In the genomic region with DNA sequence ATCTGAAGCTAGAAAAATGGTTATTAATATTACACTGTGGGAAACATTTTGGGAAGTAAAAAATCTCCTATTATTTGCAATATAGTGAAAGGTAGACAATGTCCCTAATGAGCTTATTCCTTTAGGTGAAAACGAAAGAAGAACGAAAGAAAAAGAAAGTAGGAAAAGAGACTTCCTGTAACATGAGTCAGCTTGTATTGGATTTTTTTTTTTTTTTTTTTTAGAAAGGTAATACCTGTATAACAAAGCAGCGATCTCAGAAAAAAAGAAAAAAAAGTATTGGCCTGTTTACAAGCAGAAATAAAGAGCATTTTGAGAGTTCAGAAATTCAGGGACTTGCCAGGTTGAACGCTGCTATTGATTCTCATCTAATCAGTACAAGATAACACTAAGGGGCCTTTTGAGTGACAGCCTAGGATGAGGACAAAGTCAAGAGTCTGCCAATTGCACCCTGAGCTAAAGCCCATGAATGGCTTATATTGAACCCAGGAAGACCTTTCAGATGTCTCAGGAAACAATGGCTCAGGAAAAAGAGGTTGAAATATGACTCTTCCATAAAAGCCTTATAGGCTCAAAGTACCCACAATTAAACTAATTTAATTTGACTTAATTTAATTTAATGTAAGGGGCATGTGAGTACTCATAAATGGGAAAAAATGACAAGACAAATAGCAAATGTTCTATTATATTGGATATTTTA, we compare ENCODE assay signal across 1 cellular context.
TF ChIP-seq lines count a peak whose summit lies in the region.

No MANE protein-coding gene starts in this region.

TF ChIP-seq in endothelial cell of umbilical vein, 7 proteins besides CTCF, POLR2A, EP300 and RAD21 (continued from another document):
- no peak for TF ChIP-seq POLR2AphosphoS5 (IDR thresholded peaks at IDR 0.05; ENCODE audit: insufficient read depth, low read depth, low read length)
